ENCODE assay signal across 1 cellular context in the genomic region with DNA sequence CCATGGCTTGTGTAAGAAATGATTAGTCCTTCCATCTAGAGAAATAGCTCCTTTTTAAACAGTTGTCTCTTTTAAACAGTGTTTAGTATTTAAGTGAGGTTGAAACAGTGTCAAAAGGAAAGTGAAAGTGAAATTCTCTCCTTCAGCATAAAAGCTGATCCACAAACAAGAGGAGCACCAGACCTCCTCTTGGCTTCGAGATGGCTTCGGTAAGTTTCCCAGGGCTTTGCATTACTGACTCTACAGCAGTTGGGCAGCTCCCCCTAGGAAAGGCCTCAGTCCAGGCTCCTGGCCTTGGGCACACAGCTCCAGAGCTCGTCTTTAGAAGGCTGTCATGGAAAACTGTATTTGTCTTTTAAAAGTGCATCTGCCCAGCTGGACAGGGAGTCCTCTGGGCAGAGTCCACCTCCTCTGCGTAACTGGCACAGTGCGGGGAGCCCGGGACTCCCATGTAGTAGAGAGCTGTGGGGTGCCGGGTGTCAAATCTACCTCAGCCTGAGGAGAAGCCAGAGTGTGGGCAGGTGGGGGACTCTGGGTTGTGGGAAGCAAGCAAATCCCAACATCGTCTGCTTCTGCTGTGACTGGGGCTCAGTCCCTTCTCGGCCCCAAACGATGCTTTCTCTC.
TF ChIP-seq lines count a peak whose summit lies in the region.

A gene with protein sequence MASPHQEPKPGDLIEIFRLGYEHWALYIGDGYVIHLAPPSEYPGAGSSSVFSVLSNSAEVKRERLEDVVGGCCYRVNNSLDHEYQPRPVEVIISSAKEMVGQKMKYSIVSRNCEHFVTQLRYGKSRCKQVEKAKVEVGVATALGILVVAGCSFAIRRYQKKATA (plus strand): TSS at position 140 of the 624 bp plus-strand sequence. CDS start 61 bp downstream, at position 201.

TF ChIP-seq in liver, 16 proteins besides CTCF, POLR2A, EP300 and RAD21 (continued from another document):
- TF ChIP-seq, protein P1, sequence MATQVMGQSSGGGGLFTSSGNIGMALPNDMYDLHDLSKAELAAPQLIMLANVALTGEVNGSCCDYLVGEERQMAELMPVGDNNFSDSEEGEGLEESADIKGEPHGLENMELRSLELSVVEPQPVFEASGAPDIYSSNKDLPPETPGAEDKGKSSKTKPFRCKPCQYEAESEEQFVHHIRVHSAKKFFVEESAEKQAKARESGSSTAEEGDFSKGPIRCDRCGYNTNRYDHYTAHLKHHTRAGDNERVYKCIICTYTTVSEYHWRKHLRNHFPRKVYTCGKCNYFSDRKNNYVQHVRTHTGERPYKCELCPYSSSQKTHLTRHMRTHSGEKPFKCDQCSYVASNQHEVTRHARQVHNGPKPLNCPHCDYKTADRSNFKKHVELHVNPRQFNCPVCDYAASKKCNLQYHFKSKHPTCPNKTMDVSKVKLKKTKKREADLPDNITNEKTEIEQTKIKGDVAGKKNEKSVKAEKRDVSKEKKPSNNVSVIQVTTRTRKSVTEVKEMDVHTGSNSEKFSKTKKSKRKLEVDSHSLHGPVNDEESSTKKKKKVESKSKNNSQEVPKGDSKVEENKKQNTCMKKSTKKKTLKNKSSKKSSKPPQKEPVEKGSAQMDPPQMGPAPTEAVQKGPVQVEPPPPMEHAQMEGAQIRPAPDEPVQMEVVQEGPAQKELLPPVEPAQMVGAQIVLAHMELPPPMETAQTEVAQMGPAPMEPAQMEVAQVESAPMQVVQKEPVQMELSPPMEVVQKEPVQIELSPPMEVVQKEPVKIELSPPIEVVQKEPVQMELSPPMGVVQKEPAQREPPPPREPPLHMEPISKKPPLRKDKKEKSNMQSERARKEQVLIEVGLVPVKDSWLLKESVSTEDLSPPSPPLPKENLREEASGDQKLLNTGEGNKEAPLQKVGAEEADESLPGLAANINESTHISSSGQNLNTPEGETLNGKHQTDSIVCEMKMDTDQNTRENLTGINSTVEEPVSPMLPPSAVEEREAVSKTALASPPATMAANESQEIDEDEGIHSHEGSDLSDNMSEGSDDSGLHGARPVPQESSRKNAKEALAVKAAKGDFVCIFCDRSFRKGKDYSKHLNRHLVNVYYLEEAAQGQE (IDR thresholded peaks at IDR 0.05) = peak; percentile 56
- TF ChIP-seq JUND (IDR thresholded peaks at IDR 0.05) (peak in 1 of 2 donors; percentile 32), FOXA2 (IDR thresholded peaks at IDR 0.05) (no peak), RXRA (IDR thresholded peaks at IDR 0.05) (peak; percentile 36 to 59), HNF4G (IDR thresholded peaks at IDR 0.05) (peak; percentile 53)
